In the genomic region with DNA sequence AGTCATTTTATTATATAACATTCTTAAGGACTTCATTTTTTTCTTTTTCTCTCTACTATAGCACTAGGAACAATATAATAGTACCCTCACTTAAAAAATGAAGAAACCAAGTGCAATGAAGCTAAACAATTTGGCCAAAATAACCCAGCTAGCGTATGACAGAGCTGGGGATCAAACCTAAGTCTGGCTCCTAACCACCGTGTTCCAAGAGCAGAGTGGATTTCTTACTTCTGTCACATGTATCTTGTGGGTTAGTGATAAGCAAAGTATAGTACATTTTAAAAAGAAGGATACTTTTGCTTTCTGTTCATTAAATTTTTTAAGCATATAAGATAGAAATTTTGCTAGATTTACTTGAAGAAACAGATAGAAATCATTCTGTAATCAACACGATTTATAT, we compare ENCODE assay signal across 13 cellular contexts. TPM values are rescaled to one million over a fixed set of nuclear protein-coding genes. Genes with fewer than 3 reads are reported as not detected.
"Had no signal": no experiment of that assay in that cellular context is flagged by ENCODE, and none has a peak within 500 bp of the region (broad histone marks: within the 10 kb centered on the region; RNA-seq: fewer than 3 reads in every experiment).

No MANE protein-coding gene starts in this region.

- H3K27ac ChIP-seq: testis, tibial nerve had no signal

- DNase-seq: effector memory CD4-positive, alpha-beta T cell; kidney; left cardiac atrium; mucosa of descending colon; naive thymus-derived CD8-positive, alpha-beta T cell; posterior cingulate gyrus; small intestine; stimulated activated CD4-positive, alpha-beta T cell treated with anti-CD3 and anti-CD28 coated beads, Interleukin-4, amount 100 ng/mL, for 1 hour; stimulated activated naive B cell treated with anti-CD40 and anti-IgM and Interleukin-4, amounts not matched to agents 10 μg/mL and 1 μg/mL and 100 μg/mL, for 72 hours; stimulated activated naive CD8-positive, alpha-beta T cell treated with anti-CD3 and anti-CD28 coated beads, Interleukin-15, amount 100 ng/mL, for 72 hours; testis had no signal

- H3K4me3 ChIP-seq: mucosa of descending colon, testis, tibial nerve had no signal

- H3K36me3 ChIP-seq: tibial nerve had no signal

- ATAC-seq: esophagus mucosa; mucosa of descending colon; naive thymus-derived CD8-positive, alpha-beta T cell; stimulated activated naive B cell treated with anti-CD40 and anti-IgM and Interleukin-4, amounts not matched to agents 10 μg/mL and 1 μg/mL and 100 μg/mL, for 72 hours; stimulated activated naive CD8-positive, alpha-beta T cell treated with anti-CD3 and anti-CD28 coated beads, Interleukin-15, amount 100 ng/mL, for 72 hours had no signal

- H3K9me3 ChIP-seq: mucosa of descending colon, testis, tibial nerve had no signal

- H3K4me1 ChIP-seq: testis had no signal

- H3K27me3 ChIP-seq: testis, tibial nerve had no signal

RNA-seq across cellular contexts. Expression of a gene that starts 11.5 kb away (rescaled TPM):
- total RNA-seq: naive thymus-derived CD8-positive, alpha-beta T cell had no signal
- polyA plus RNA-seq: naive thymus-derived CD8-positive, alpha-beta T cell had no signal
